ENCODE assay signal across 1 cellular context in genomic region chr11:66473608-66474525, GRCh38.
TF ChIP-seq lines count a peak whose summit lies in the region.

No MANE protein-coding gene starts in this region.

TF ChIP-seq in HepG2, 621 proteins besides CTCF, POLR2A, EP300 and RAD21:
- TF ChIP-seq AGO2 (optimal IDR thresholded peaks at IDR 0.05; ENCODE audit: low read depth, low read length) (peak; percentile 60), TOE1 (CRISPR knock-in tag; IDR thresholded peaks at IDR 0.05) (no peak), ZNF841 (CRISPR knock-in tag; IDR thresholded peaks at IDR 0.05; ENCODE audit: borderline replicate concordance) (no peak)
